In the genomic region with DNA sequence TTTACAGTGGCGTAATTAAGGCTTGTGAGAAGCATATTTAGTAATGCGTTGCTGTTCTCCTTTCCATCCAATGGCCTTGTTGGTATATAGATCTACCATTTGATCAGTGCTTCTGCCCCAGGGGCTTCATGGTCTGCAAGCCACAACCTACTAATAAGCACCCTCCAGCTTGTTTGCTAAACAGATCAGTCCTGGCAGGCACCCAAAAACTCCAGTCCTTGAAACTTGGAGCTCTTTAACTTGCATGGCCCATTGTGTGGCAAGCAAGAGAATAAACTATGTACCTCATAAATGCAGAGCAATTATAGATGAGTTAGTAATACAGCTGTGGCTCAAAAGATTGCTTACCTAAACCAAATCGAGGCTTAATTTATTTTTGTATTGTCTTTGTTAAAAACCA, we compare ENCODE assay signal across 1 cellular context.
TF ChIP-seq lines count a peak whose summit lies in the region.

No MANE protein-coding gene starts in this region.

TF ChIP-seq in GM23338, 12 proteins besides CTCF, POLR2A, EP300 and RAD21 (continued from another document):
- TF ChIP-seq, protein P1, sequence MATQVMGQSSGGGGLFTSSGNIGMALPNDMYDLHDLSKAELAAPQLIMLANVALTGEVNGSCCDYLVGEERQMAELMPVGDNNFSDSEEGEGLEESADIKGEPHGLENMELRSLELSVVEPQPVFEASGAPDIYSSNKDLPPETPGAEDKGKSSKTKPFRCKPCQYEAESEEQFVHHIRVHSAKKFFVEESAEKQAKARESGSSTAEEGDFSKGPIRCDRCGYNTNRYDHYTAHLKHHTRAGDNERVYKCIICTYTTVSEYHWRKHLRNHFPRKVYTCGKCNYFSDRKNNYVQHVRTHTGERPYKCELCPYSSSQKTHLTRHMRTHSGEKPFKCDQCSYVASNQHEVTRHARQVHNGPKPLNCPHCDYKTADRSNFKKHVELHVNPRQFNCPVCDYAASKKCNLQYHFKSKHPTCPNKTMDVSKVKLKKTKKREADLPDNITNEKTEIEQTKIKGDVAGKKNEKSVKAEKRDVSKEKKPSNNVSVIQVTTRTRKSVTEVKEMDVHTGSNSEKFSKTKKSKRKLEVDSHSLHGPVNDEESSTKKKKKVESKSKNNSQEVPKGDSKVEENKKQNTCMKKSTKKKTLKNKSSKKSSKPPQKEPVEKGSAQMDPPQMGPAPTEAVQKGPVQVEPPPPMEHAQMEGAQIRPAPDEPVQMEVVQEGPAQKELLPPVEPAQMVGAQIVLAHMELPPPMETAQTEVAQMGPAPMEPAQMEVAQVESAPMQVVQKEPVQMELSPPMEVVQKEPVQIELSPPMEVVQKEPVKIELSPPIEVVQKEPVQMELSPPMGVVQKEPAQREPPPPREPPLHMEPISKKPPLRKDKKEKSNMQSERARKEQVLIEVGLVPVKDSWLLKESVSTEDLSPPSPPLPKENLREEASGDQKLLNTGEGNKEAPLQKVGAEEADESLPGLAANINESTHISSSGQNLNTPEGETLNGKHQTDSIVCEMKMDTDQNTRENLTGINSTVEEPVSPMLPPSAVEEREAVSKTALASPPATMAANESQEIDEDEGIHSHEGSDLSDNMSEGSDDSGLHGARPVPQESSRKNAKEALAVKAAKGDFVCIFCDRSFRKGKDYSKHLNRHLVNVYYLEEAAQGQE (IDR thresholded peaks at IDR 0.05; ENCODE audit: unreplicated experiment), result no peak
- TF ChIP-seq, protein P2, sequence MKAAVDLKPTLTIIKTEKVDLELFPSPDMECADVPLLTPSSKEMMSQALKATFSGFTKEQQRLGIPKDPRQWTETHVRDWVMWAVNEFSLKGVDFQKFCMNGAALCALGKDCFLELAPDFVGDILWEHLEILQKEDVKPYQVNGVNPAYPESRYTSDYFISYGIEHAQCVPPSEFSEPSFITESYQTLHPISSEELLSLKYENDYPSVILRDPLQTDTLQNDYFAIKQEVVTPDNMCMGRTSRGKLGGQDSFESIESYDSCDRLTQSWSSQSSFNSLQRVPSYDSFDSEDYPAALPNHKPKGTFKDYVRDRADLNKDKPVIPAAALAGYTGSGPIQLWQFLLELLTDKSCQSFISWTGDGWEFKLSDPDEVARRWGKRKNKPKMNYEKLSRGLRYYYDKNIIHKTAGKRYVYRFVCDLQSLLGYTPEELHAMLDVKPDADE (IDR thresholded peaks at IDR 0.05), result no peak
- no peak for TF ChIP-seq ZNF114 (CRISPR knock-in tag; IDR thresholded peaks at IDR 0.05)
- TF ChIP-seq, protein P3, sequence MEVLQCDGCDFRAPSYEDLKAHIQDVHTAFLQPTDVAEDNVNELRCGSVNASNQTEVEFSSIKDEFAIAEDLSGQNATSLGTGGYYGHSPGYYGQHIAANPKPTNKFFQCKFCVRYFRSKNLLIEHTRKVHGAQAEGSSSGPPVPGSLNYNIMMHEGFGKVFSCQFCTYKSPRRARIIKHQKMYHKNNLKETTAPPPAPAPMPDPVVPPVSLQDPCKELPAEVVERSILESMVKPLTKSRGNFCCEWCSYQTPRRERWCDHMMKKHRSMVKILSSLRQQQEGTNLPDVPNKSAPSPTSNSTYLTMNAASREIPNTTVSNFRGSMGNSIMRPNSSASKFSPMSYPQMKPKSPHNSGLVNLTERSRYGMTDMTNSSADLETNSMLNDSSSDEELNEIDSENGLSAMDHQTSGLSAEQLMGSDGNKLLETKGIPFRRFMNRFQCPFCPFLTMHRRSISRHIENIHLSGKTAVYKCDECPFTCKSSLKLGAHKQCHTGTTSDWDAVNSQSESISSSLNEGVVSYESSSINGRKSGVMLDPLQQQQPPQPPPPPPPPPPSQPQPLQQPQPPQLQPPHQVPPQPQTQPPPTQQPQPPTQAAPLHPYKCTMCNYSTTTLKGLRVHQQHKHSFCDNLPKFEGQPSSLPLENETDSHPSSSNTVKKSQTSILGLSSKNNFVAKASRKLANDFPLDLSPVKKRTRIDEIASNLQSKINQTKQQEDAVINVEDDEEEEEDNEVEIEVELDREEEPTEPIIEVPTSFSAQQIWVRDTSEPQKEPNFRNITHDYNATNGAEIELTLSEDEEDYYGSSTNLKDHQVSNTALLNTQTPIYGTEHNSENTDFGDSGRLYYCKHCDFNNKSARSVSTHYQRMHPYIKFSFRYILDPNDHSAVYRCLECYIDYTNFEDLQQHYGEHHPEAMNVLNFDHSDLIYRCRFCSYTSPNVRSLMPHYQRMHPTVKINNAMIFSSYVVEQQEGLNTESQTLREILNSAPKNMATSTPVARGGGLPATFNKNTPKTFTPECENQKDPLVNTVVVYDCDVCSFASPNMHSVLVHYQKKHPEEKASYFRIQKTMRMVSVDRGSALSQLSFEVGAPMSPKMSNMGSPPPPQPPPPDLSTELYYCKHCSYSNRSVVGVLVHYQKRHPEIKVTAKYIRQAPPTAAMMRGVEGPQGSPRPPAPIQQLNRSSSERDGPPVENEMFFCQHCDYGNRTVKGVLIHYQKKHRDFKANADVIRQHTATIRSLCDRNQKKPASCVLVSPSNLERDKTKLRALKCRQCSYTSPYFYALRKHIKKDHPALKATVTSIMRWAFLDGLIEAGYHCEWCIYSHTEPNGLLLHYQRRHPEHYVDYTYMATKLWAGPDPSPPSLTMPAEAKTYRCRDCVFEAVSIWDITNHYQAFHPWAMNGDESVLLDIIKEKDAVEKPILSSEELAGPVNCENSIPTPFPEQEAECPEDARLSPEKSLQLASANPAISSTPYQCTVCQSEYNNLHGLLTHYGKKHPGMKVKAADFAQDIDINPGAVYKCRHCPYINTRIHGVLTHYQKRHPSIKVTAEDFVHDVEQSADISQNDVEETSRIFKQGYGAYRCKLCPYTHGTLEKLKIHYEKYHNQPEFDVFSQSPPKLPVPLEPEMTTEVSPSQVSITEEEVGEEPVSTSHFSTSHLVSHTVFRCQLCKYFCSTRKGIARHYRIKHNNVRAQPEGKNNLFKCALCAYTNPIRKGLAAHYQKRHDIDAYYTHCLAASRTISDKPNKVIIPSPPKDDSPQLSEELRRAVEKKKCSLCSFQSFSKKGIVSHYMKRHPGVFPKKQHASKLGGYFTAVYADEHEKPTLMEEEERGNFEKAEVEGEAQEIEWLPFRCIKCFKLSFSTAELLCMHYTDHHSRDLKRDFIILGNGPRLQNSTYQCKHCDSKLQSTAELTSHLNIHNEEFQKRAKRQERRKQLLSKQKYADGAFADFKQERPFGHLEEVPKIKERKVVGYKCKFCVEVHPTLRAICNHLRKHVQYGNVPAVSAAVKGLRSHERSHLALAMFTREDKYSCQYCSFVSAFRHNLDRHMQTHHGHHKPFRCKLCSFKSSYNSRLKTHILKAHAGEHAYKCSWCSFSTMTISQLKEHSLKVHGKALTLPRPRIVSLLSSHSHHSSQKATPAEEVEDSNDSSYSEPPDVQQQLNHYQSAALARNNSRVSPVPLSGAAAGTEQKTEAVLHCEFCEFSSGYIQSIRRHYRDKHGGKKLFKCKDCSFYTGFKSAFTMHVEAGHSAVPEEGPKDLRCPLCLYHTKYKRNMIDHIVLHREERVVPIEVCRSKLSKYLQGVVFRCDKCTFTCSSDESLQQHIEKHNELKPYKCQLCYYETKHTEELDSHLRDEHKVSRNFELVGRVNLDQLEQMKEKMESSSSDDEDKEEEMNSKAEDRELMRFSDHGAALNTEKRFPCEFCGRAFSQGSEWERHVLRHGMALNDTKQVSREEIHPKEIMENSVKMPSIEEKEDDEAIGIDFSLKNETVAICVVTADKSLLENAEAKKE (CRISPR knock-in tag; IDR thresholded peaks at IDR 0.05), result no peak
- no peak for TF ChIP-seq ZNF331 (CRISPR knock-in tag; IDR thresholded peaks at IDR 0.05; ENCODE audit: low read depth)
